In the genomic region with DNA sequence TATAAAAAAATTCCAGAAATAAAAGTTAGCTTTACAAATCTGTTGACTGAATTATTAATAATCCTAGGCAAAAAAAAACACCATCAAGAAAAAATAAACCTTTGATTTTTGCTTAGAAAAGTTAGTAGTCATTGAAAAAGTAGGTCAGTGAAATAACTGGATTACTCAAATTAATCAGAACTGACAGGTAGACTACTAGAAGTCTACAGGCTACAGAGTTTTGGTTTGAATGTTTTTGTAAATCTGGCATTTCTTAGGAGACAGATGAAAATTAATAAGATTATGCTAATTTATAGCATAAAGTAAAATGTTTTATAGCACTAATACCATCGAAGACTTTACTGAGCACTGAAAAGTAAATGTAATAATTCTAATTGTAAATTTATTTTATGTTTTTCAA, we compare ENCODE assay signal across 25 cellular contexts.
"Had no signal": no experiment of that assay in that cellular context is flagged by ENCODE, and none has a peak within 500 bp of the region (broad histone marks: within the 10 kb centered on the region; RNA-seq: fewer than 3 reads in every experiment).

No MANE protein-coding gene starts in this region.

- H3K4me1 ChIP-seq: colonic mucosa had no signal

- H3K36me3 ChIP-seq: brain microvascular endothelial cell, cardiac muscle cell, colonic mucosa had no signal

- DNase-seq: activated CD4-positive, alpha-beta memory T cell treated with anti-CD3 and anti-CD28 coated beads, Interleukin-2, amount 10 ng/mL, durations not matched to agents 7 days and 5 days; activated CD4-positive, alpha-beta T cell treated with anti-CD3 and anti-CD28 coated beads for 36 hours; activated CD4-positive, alpha-beta T cell treated with anti-CD3 and anti-CD28 coated beads, Interleukin-2, amount 50 U/mL, for 1 hour; activated gamma-delta T cell; activated naive CD4-positive, alpha-beta T cell treated with anti-CD3 and anti-CD28 coated beads for 36 hours; activated naive CD8-positive, alpha-beta T cell treated with anti-CD3 and anti-CD28 coated beads for 36 hours; activated T-cell treated with anti-CD3 and anti-CD28 coated beads for 4 hours; activated T-cell treated with anti-CD3 and anti-CD28 coated beads, Interleukin-2, amount 50 U/mL, for 48 hours; brain microvascular endothelial cell; cerebellar nuclear complex; colonic mucosa; Kasumi-1; NCI-H1105 treated with DMSO at 0.1 percent for 48 hours; NCI-H1436 treated with DMSO at 0.1 percent for 48 hours; NCI-H187; NCI-H2081; NCI-H2227 treated with DMSO at 0.1 percent for 48 hours; NCI-H774; PC-9; SHP77 treated with DMSO at 0.1 percent for 48 hours; T-helper 2 cell; T1000 had no signal

- H3K9me3 Mint-ChIP-seq: activated CD4-positive, alpha-beta memory T cell treated with anti-CD3 and anti-CD28 coated beads, Interleukin-2, amount 10 ng/mL, durations not matched to agents 7 days and 5 days; activated naive CD4-positive, alpha-beta T cell treated with anti-CD3 and anti-CD28 coated beads for 36 hours; activated naive CD8-positive, alpha-beta T cell treated with anti-CD3 and anti-CD28 coated beads for 36 hours; activated T-helper 17 cell treated with anti-CD3 and anti-CD28 coated beads, Interleukin-2, amount 50 U/mL, for 72 hours had no signal

- H3K4me1 Mint-ChIP-seq: activated CD4-positive, alpha-beta memory T cell treated with anti-CD3 and anti-CD28 coated beads, Interleukin-2, amount 10 ng/mL, durations not matched to agents 7 days and 5 days; activated CD4-positive, alpha-beta T cell treated with anti-CD3 and anti-CD28 coated beads for 36 hours; activated T-helper 17 cell treated with anti-CD3 and anti-CD28 coated beads, Interleukin-2, amount 50 U/mL, for 72 hours had no signal

- H3K4me2 ChIP-seq: PC-9 had no signal

- ATAC-seq: activated CD4-positive, alpha-beta T cell treated with anti-CD3 and anti-CD28 coated beads for 36 hours; activated T-helper 17 cell treated with anti-CD3 and anti-CD28 coated beads, Interleukin-2, amount 50 U/mL, for 72 hours had no signal

- H2AFZ ChIP-seq: PC-9 had no signal

- H3K27me3 ChIP-seq: brain microvascular endothelial cell, cardiac muscle cell, colonic mucosa had no signal

- H3K4me3 Mint-ChIP-seq: activated CD4-positive, alpha-beta memory T cell treated with anti-CD3 and anti-CD28 coated beads, Interleukin-2, amount 10 ng/mL, durations not matched to agents 7 days and 5 days; activated CD4-positive, alpha-beta T cell treated with anti-CD3 and anti-CD28 coated beads for 36 hours; activated naive CD4-positive, alpha-beta T cell treated with anti-CD3 and anti-CD28 coated beads for 36 hours; activated naive CD8-positive, alpha-beta T cell treated with anti-CD3 and anti-CD28 coated beads for 36 hours; activated T-helper 17 cell treated with anti-CD3 and anti-CD28 coated beads, Interleukin-2, amount 50 U/mL, for 72 hours had no signal

- H3K27ac ChIP-seq: brain microvascular endothelial cell, cardiac muscle cell, colonic mucosa, PC-9, VCaP had no signal

- H3K27me3 Mint-ChIP-seq: activated T-helper 17 cell treated with anti-CD3 and anti-CD28 coated beads, Interleukin-2, amount 50 U/mL, for 72 hours had no signal

- H3K27ac Mint-ChIP-seq: activated CD4-positive, alpha-beta memory T cell treated with anti-CD3 and anti-CD28 coated beads, Interleukin-2, amount 10 ng/mL, durations not matched to agents 7 days and 5 days; activated CD4-positive, alpha-beta T cell treated with anti-CD3 and anti-CD28 coated beads for 36 hours; activated naive CD4-positive, alpha-beta T cell treated with anti-CD3 and anti-CD28 coated beads for 36 hours; activated naive CD8-positive, alpha-beta T cell treated with anti-CD3 and anti-CD28 coated beads for 36 hours; activated T-helper 17 cell treated with anti-CD3 and anti-CD28 coated beads, Interleukin-2, amount 50 U/mL, for 72 hours had no signal

- H3K4me3 ChIP-seq: cardiac muscle cell, colonic mucosa, PC-9 had no signal

- H3K9me3 ChIP-seq: colonic mucosa had no signal

- H3K36me3 Mint-ChIP-seq: activated naive CD8-positive, alpha-beta T cell treated with anti-CD3 and anti-CD28 coated beads for 36 hours had no signal
